In genomic region chr17:6456914-6457687, GRCh38 we compare ENCODE assay signal across 8 cellular contexts. TPM values are rescaled to one million over a fixed set of nuclear protein-coding genes. Genes with fewer than 3 reads are reported as not detected.
A peak's percentile ranks its signal among the peaks of the same experiment; 100 is the strongest.
DNase-seq lines count a peak whose midpoint lies in the region; ATAC-seq, FAIRE-seq and TF ChIP-seq lines count a peak whose summit lies in the region.

No MANE protein-coding gene starts in this region.

- ATAC-seq in SK-N-SH treated with all-trans-retinoic acid at 6 μM for 48 hours (peak; percentile 58), heart left ventricle (peak; percentile 13 to 79 (median 74)), HG02840 (IDR thresholded peaks at IDR 0.05; ENCODE audit: low FRiP score, unreplicated experiment) (no peak)

- no peak overlapping the region for H3K27ac ChIP-seq in HEK293 (ENCODE audit: extremely low read depth, low read depth, low read length)
- no peak overlapping the region for H3K27ac ChIP-seq in heart left ventricle
- no peak overlapping the region for H3K27ac ChIP-seq in small intestine (ENCODE audit: low read depth in 1 of 2, low read length in 1 of 2)

- intact Hi-C loops in heart left ventricle (cut with DNase I): no loop called here

- WGBS in heart left ventricle, 4 donors: 69 to 79% (median 76%) methylated on average over 14 of the region's 14 CpGs
- 61 to 69% (median 67%) methylated on average over 14 of the region's 14 CpGs for WGBS in small intestine, 3 donors

- H3K27me3 ChIP-seq in heart left ventricle: peaks cover 0 to 23% (median 9%) of the 10 kb centered on the region in 9 donors
- no peaks in the 10 kb centered on the region for H3K27me3 ChIP-seq in small intestine (ENCODE audit: control insufficient read depth in 2 of 2, insufficient read depth in 2 of 2, low read length in 2 of 2)

- CTCF ChIA-PET in HEK293 (lab: Yijun Ruan, JAX): no interaction called here

- TF ChIP-seq CTCF in HEK293 (tag by site-specific recombination; IDR thresholded peaks at IDR 0.05) (no peak), heart left ventricle (IDR thresholded peaks at IDR 0.05) (no peak)

- H3K4me3 ChIP-seq in HEK293 (ENCODE audit: low read depth, low read length) (no peak overlapping the region), heart left ventricle (no peak overlapping the region), small intestine (ENCODE audit: low read depth in 1 of 2, low read length in 2 of 2) (no peak overlapping the region)

- H3K36me3 ChIP-seq in HEK293 (ENCODE audit: control insufficient read depth in 2 of 2, insufficient read depth in 1 of 2, low read length in 2 of 2) (no peaks in the 10 kb centered on the region), heart left ventricle (no peaks in the 10 kb centered on the region), small intestine (ENCODE audit: control insufficient read depth in 2 of 2, insufficient read depth in 2 of 2, low read length in 2 of 2) (no peaks in the 10 kb centered on the region)

- no peak for TF ChIP-seq POLR2A in heart left ventricle (IDR thresholded peaks at IDR 0.05)

- POLR2A ChIA-PET in HEK293 (lab: Yijun Ruan, JAX): interaction anchor here (0.6 kb wide), 1 partner anchor 9 kb away, joined by 3 read pairs; no protein-coding TSS in a partner anchor

- DNase-seq in heart left ventricle (peak in 3 of 5 donors; percentile 37 to 64 (median 44)), small intestine (peak; percentile 13), DMS79 (lab: John Stamatoyannopoulos, UW) (no peak), NAMALWA (ENCODE audit: low spot score) (no peak)
- no peak for DNase-seq in activated naive CD4-positive, alpha-beta T cell (lab: John Stamatoyannopoulos, UW)

- H3K4me1 ChIP-seq in HEK293 (ENCODE audit: control insufficient read depth, insufficient read depth, low read length) (no peaks in the 10 kb centered on the region), heart left ventricle (peaks cover 0 to 17% (median 4%) of the 10 kb centered on the region in 12 donors), small intestine (ENCODE audit: control insufficient read depth in 2 of 2, insufficient read depth in 1 of 2, low read depth in 1 of 2, low read length in 1 of 2) (peaks cover 0 to 2% of the 10 kb centered on the region in 2 donors)

- FAIRE-seq in small intestine (lab: Jason Lieb, UNC): no peak

- H3K9me3 ChIP-seq in HEK293 (ENCODE audit: control insufficient read depth, insufficient read depth, low read depth, low read length): no peaks in the 10 kb centered on the region
- no peaks in the 10 kb centered on the region for H3K9me3 ChIP-seq in heart left ventricle
- no peaks in the 10 kb centered on the region for H3K9me3 ChIP-seq in small intestine (ENCODE audit: control insufficient read depth, low read depth)

TF ChIP-seq in HEK293, 187 proteins besides CTCF, POLR2A, EP300 and RAD21:
- no peak for TF ChIP-seq ZNF184 (tag by site-specific recombination; IDR thresholded peaks at IDR 0.05)
- no peak for TF ChIP-seq ZNF768 (tag by site-specific recombination; IDR thresholded peaks at IDR 0.05)
- 0 out of 2 replicates have a peak, but pooled peaks have one; percentile 49 for TF ChIP-seq ZNF24 (tag by site-specific recombination; IDR thresholded peaks at IDR 0.05)
- no peak for TF ChIP-seq ZNF362 (tag by site-specific recombination; IDR thresholded peaks at IDR 0.05)
- TF ChIP-seq ZNF398 (tag by site-specific recombination; IDR thresholded peaks at IDR 0.05): no peak
- TF ChIP-seq SCRT2 (tag by site-specific recombination; IDR thresholded peaks at IDR 0.05): peak; percentile 47; the same call in 1 of the 2 replicates
- no peak for TF ChIP-seq ZBTB8A (tag by site-specific recombination; IDR thresholded peaks at IDR 0.05)

TF ChIP-seq in SK-N-SH treated with all-trans-retinoic acid at 6 μM for 48 hours, 23 proteins besides CTCF, POLR2A, EP300 and RAD21:
- TF ChIP-seq TSHZ2 (CRISPR knock-in tag; IDR thresholded peaks at IDR 0.05): no peak

RNA-seq across cellular contexts. Expression of gene PIMREG, which starts 12.8 kb away (rescaled TPM):
- total RNA-seq in heart left ventricle: 1 to 10 TPM in 2 of 9 donors, under 1 TPM in 3, not detected in 4; 0.35 to 4.6 (median 0.75) TPM
- polyA plus RNA-seq in heart left ventricle (under 1 TPM in 1 of 2 donors, not detected in 1; 0.21 TPM), small intestine (1 to 10 TPM in 2 of 3 donors, under 1 TPM in 1; 0.45 to 7.4 (median 1.9) TPM)

RNA-seq across cellular contexts. Expression of gene AIPL1, which starts 22.2 kb away (rescaled TPM):
- total RNA-seq in heart left ventricle: not detected
- not detected for polyA plus RNA-seq in heart left ventricle
- not detected for polyA plus RNA-seq in small intestine

Comparison
In these comparisons a context has a peak if more than half of its experiments do, and no peak if none do; other contexts are left out.
1. DNase-seq: peak in heart left ventricle (3 of 5) and small intestine (single experiment); none in activated naive CD4-positive, alpha-beta T cell (0 of 4), DMS79 (single experiment) and NAMALWA (single experiment).